Comparison of ENCODE assay signal across 32 cellular contexts in the genomic region with DNA sequence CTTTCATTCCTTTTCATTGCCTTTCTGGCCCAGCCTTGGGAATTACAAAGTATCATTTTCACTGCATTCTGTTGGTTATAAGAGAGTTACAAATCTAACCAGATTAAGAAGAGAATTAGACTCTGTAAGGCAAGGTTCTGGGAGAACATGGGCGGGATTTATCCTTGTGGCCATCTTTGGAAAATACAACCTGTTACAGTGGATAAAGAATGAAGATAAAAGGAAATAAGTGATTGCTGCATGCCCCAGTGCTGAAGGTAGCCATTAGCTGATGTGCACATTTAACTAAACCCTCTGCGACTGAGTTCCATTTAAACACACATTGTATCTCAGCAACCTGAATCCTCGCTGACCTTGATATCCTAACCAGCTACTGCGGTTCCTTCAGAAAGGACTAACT.
"Had no signal": no experiment of that assay in that cellular context is flagged by ENCODE, and none has a peak within 500 bp of the region (broad histone marks: within the 10 kb centered on the region; RNA-seq: fewer than 3 reads in every experiment).

No MANE protein-coding gene starts in this region.

- H3K27me3 ChIP-seq: brain microvascular endothelial cell, dorsolateral prefrontal cortex, esophagus muscularis mucosa, foreskin keratinocyte, gastrocnemius medialis, heart left ventricle had no signal

- DNase-seq: activated CD4-positive, alpha-beta memory T cell treated with anti-CD3 and anti-CD28 coated beads, Interleukin-2, amount 10 ng/mL, durations not matched to agents 7 days and 5 days; activated CD4-positive, alpha-beta T cell treated with anti-CD3 and anti-CD28 coated beads for 1 hour; activated CD4-positive, alpha-beta T cell treated with anti-CD3 and anti-CD28 coated beads for 4 hours; activated CD4-positive, alpha-beta T cell treated with anti-CD3 and anti-CD28 coated beads, Interleukin-2, amount 10 ng/mL, durations not matched to agents 7 days and 5 days; activated CD4-positive, alpha-beta T cell treated with anti-CD3 and anti-CD28 coated beads, Interleukin-2, amount 50 U/mL, for 4 hours; activated effector memory CD4-positive, alpha-beta T cell treated with Interleukin-2 at 50 U/mL for 16 hours; activated gamma-delta T cell treated with Interleukin-2 at 50 U/mL for 16 hours; activated naive CD4-positive, alpha-beta T cell treated with anti-CD3 and anti-CD28 coated beads, Interleukin-2, amount 50 U/mL, for 16 hours; activated naive CD4-positive, alpha-beta T cell treated with Interleukin-2 at 50 U/mL for 16 hours; activated T-cell treated with anti-CD3 and anti-CD28 coated beads, Interleukin-2, amount 50 U/mL, for 4 hours; amniotic stem cell; anterior cingulate cortex; brain microvascular endothelial cell; dorsolateral prefrontal cortex; effector memory CD4-positive, alpha-beta T cell; foreskin keratinocyte; gastrocnemius medialis; glutamatergic neuron; heart left ventricle; T-cell; T1000; WERI-Rb-1 had no signal

- H3K9me3 ChIP-seq: esophagus muscularis mucosa, gastrocnemius medialis, heart left ventricle had no signal

- H3K27ac Mint-ChIP-seq: activated CD4-positive, alpha-beta memory T cell treated with anti-CD3 and anti-CD28 coated beads, Interleukin-2, amount 10 ng/mL, durations not matched to agents 7 days and 5 days; activated CD4-positive, alpha-beta T cell treated with anti-CD3 and anti-CD28 coated beads, Interleukin-2, amount 10 ng/mL, durations not matched to agents 7 days and 5 days; activated naive CD8-positive, alpha-beta T cell; activated T-helper 17 cell treated with anti-CD3 and anti-CD28 coated beads, Interleukin-2, amount 50 U/mL, for 72 hours; dendritic cell treated with granulocyte-macrophage colony-stimulating factor and Interleukin-4, amounts not matched to agents 40 ng/mL and 50 ng/mL, for 4 days; T-cell; T-helper 1 cell treated with Interleukin-12 subunit alpha and Interleukin-12 subunit beta and Interleukin-4 antibody, amounts not matched to agents 30 μg/mL and 1 μg/mL, for 36 hours; T-helper 2 cell treated with Interferon-gamma antibody and Interleukin-4, amounts not matched to agents 5 μg/mL and 100 μg/mL, for 36 hours had no signal

- H3K4me1 ChIP-seq: esophagus muscularis mucosa, foreskin keratinocyte had no signal

- H3K4me1 Mint-ChIP-seq: central memory CD8-positive, alpha-beta T cell; T-cell had no signal

- H3K4me3 ChIP-seq: coronary artery, dorsolateral prefrontal cortex, esophagus muscularis mucosa, gastrocnemius medialis, heart left ventricle had no signal

- H3K27ac ChIP-seq: brain microvascular endothelial cell, coronary artery, esophagus muscularis mucosa, foreskin keratinocyte, gastrocnemius medialis, heart left ventricle, WERI-Rb-1 had no signal

- ATAC-seq: activated T-cell treated with anti-CD3 and anti-CD28 coated beads, Interleukin-2, amount 50 U/mL, for 4 hours; activated T-helper 17 cell treated with anti-CD3 and anti-CD28 coated beads, Interleukin-2, amount 50 U/mL, for 72 hours; foreskin keratinocyte; gastrocnemius medialis; heart left ventricle; T-cell had no signal

- FAIRE-seq: astrocyte, bronchial epithelial cell had no signal

- H3K27me3 Mint-ChIP-seq: activated CD4-positive, alpha-beta memory T cell treated with anti-CD3 and anti-CD28 coated beads, Interleukin-2, amount 10 ng/mL, durations not matched to agents 7 days and 5 days; activated CD4-positive, alpha-beta T cell treated with anti-CD3 and anti-CD28 coated beads, Interleukin-2, amount 10 ng/mL, durations not matched to agents 7 days and 5 days; activated naive CD8-positive, alpha-beta T cell; activated T-helper 17 cell treated with anti-CD3 and anti-CD28 coated beads, Interleukin-2, amount 50 U/mL, for 72 hours; central memory CD8-positive, alpha-beta T cell; dendritic cell treated with granulocyte-macrophage colony-stimulating factor and Interleukin-4, amounts not matched to agents 40 ng/mL and 50 ng/mL, for 4 days; T-cell had no signal

- H3K9me3 Mint-ChIP-seq: activated CD4-positive, alpha-beta memory T cell treated with anti-CD3 and anti-CD28 coated beads, Interleukin-2, amount 10 ng/mL, durations not matched to agents 7 days and 5 days; activated CD4-positive, alpha-beta T cell treated with anti-CD3 and anti-CD28 coated beads, Interleukin-2, amount 10 ng/mL, durations not matched to agents 7 days and 5 days; activated T-cell treated with anti-CD3 and anti-CD28 coated beads, Interleukin-2, amount 50 U/mL, for 4 hours; activated T-helper 17 cell treated with anti-CD3 and anti-CD28 coated beads, Interleukin-2, amount 50 U/mL, for 72 hours; central memory CD8-positive, alpha-beta T cell; dendritic cell treated with granulocyte-macrophage colony-stimulating factor and Interleukin-4, amounts not matched to agents 40 ng/mL and 50 ng/mL, for 4 days; T-cell; T-helper 1 cell treated with Interleukin-12 subunit alpha and Interleukin-12 subunit beta and Interleukin-4 antibody, amounts not matched to agents 30 μg/mL and 1 μg/mL, for 36 hours; T-helper 2 cell treated with Interferon-gamma antibody and Interleukin-4, amounts not matched to agents 5 μg/mL and 100 μg/mL, for 36 hours had no signal

- H3K4me3 Mint-ChIP-seq: activated CD4-positive, alpha-beta memory T cell treated with anti-CD3 and anti-CD28 coated beads, Interleukin-2, amount 10 ng/mL, durations not matched to agents 7 days and 5 days; activated CD4-positive, alpha-beta T cell treated with anti-CD3 and anti-CD28 coated beads, Interleukin-2, amount 10 ng/mL, durations not matched to agents 7 days and 5 days; activated naive CD8-positive, alpha-beta T cell; activated T-cell treated with anti-CD3 and anti-CD28 coated beads, Interleukin-2, amount 50 U/mL, for 4 hours; activated T-helper 17 cell treated with anti-CD3 and anti-CD28 coated beads, Interleukin-2, amount 50 U/mL, for 72 hours; central memory CD8-positive, alpha-beta T cell; dendritic cell treated with granulocyte-macrophage colony-stimulating factor and Interleukin-4, amounts not matched to agents 40 ng/mL and 50 ng/mL, for 4 days; T-cell; T-helper 1 cell treated with Interleukin-12 subunit alpha and Interleukin-12 subunit beta and Interleukin-4 antibody, amounts not matched to agents 30 μg/mL and 1 μg/mL, for 36 hours; T-helper 2 cell treated with Interferon-gamma antibody and Interleukin-4, amounts not matched to agents 5 μg/mL and 100 μg/mL, for 36 hours had no signal
